Comparison of ENCODE assay signal across 1 cellular context in the genomic region with DNA sequence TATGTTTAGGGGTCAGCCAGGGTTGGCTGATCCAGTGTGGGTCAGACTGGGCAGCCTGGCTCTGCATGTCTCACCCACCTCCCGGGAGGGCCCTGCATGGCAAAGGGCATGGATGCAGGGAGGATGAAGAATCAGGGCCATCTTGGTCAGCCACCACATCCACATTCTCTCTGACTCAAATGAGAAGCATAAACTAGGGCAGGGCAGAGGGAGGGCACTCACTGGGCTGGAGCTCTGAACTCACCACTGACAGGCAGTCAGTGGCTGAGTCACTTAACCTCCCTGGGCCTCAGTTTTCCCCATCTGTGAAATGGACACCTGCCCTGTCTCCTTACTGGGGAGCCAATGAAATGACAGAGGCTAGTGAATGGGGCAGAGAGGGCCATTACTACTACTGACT.
TF ChIP-seq lines count a peak whose summit lies in the region.

No MANE protein-coding gene starts in this region.

TF ChIP-seq in IMR-90, 13 proteins besides CTCF, POLR2A, EP300 and RAD21:
- TF ChIP-seq RCOR1 (IDR thresholded peaks at IDR 0.05; ENCODE audit: insufficient replicate concordance, low read length): peak; percentile 77
- TF ChIP-seq, protein P1, sequence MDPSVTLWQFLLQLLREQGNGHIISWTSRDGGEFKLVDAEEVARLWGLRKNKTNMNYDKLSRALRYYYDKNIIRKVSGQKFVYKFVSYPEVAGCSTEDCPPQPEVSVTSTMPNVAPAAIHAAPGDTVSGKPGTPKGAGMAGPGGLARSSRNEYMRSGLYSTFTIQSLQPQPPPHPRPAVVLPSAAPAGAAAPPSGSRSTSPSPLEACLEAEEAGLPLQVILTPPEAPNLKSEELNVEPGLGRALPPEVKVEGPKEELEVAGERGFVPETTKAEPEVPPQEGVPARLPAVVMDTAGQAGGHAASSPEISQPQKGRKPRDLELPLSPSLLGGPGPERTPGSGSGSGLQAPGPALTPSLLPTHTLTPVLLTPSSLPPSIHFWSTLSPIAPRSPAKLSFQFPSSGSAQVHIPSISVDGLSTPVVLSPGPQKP (IDR thresholded peaks at IDR 0.05; ENCODE audit: borderline replicate concordance, low read depth, low read length): no peak
